8 cellular contexts compared by ENCODE assay signal in the genomic region with DNA sequence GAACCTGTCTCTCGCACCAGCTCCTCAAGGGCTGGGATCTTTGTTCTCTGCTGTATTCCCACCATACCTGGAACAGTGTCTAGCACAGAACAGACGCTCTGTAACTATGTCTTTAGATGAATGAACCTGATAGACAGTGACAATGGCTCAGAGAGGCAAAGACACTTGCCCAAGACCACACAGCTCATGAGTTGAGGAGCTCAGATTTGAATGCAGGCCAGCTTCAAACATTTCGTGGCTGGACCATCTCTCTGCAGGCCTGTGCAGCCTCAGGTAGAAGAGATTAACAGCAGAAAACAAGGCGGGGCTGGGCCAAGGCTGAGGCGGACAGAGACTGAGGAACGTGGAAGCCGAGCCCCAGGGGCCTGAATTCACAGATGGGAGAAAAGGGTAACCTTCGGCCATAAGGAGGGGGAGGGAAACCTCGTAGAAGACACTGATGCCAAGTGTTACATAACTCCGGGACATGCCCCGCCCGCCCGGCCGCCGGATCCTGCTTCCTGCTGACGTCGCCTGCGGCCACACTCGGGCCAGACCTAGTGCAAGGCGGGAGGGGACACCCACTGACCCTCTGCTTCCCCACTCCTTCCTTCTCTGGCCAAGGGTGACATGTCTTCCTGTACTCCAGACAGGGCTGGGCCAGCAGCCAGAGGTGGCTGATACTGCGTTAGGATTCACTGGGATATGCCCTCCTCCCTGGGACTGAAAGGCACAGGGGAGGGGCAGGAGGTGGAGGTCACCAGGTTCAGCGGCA.
DNase-seq lines count a peak whose midpoint lies in the region; ATAC-seq, FAIRE-seq and TF ChIP-seq lines count a peak whose summit lies in the region.

No MANE protein-coding gene starts in this region.

- POLR2A ChIA-PET in GM12878 (lab: Charles Lee): no interaction called here

- CTCF ChIA-PET in GM12878 (lab: Yijun Ruan, JAX): no interaction called here

- H3K4me1 ChIP-seq in GM12878 (ENCODE audit: control insufficient read depth, insufficient read depth, low read length) (no peaks in the 10 kb centered on the region), hepatocyte (ENCODE audit: insufficient read depth) (peaks cover 13% of the 10 kb centered on the region), small intestine (ENCODE audit: control insufficient read depth in 2 of 2, insufficient read depth in 1 of 2, low read depth in 1 of 2, low read length in 1 of 2) (peaks cover 0 to 8% of the 10 kb centered on the region in 2 donors)

- no TSS peak for BruUV-seq in GM12878 (replicated peaks; lab: Mats Ljungman, UMichigan)

- H3K27me3 ChIP-seq in GM12878 (replicated peaks in 1 of 2; ENCODE audit: control insufficient read depth in 2 of 2, insufficient read depth in 2 of 2, low read length in 1 of 2): no peaks in the 10 kb centered on the region
- no peaks in the 10 kb centered on the region for H3K27me3 ChIP-seq in hepatocyte
- H3K27me3 ChIP-seq in small intestine (ENCODE audit: control insufficient read depth in 2 of 2, insufficient read depth in 2 of 2, low read length in 2 of 2): no peaks in the 10 kb centered on the region

- in situ Hi-C loops in GM12878 (cut with MboI): no loop called here

- H3K27ac ChIP-seq in GM12878 (ENCODE audit: control insufficient read depth, insufficient read depth) (no peak overlapping the region), hepatocyte (peak overlapping the region; percentile 95), small intestine (ENCODE audit: low read depth in 1 of 2, low read length in 1 of 2) (peak overlapping the region; percentile 78 to 81)

- TF ChIP-seq RAD21 in GM12878 (IDR thresholded peaks at IDR 0.05; ENCODE audit: insufficient read depth, low read depth, low read length): no peak

- no peak for TF ChIP-seq EP300 in GM12878 (IDR thresholded peaks at IDR 0.05; ENCODE audit: borderline replicate concordance in 1 of 2, control insufficient read depth in 1 of 2, low read depth in 2 of 2, low read length in 2 of 2)

- TF ChIP-seq CTCF in GM12878 (IDR thresholded peaks at IDR 0.05 in 2 of 3, conservative IDR thresholded peaks at IDR 0.05 in 1 of 3; ENCODE audit: control insufficient read depth in 2 of 3, extremely low read depth in 1 of 3, insufficient read depth in 1 of 3, low read depth in 3 of 3, low read length in 3 of 3): no peak
- no peak for TF ChIP-seq CTCF in hepatocyte (IDR thresholded peaks at IDR 0.05; ENCODE audit: poor library complexity)

- 94% methylated on average over 22 of the region's 22 CpGs for WGBS in GM12878 (ENCODE audit: insufficient coverage, insufficient replicate concordance, low lambda C conversion rate, missing lambda C conversion rate)
- WGBS in hepatocyte (ENCODE audit: low lambda C conversion rate, missing lambda C conversion rate): 78% methylated on average over 22 of the region's 22 CpGs
- 19 to 39% (median 33%) methylated on average over 22 of the region's 22 CpGs for WGBS in small intestine, 3 donors

- H3K79me2 ChIP-seq in GM12878 (ENCODE audit: control insufficient read depth, insufficient read depth, low read length) (no peaks in the 10 kb centered on the region), hepatocyte (peaks cover 14% of the 10 kb centered on the region)

- intact Hi-C loops in GM12878 (cut with micrococcal nuclease; ENCODE audit: unreplicated experiment): no loop called here

- peaks cover 14 to 27% of the 10 kb centered on the region in 2 experiments; a peak in 3 of 4 replicates for H3K36me3 ChIP-seq in GM12878 (ENCODE audit: control insufficient read depth in 2 of 2, insufficient read depth in 2 of 2, low read length in 1 of 2)
- H3K36me3 ChIP-seq in hepatocyte (replicated peaks; ENCODE audit: insufficient read depth, low read depth): no peaks in the 10 kb centered on the region
- peaks cover 3 to 7% of the 10 kb centered on the region in 2 donors for H3K36me3 ChIP-seq in small intestine (ENCODE audit: control insufficient read depth in 2 of 2, insufficient read depth in 2 of 2, low read length in 2 of 2)

- H3K9ac ChIP-seq in GM12878 (ENCODE audit: control insufficient read depth, insufficient read depth, low read length): no peak overlapping the region

- FAIRE-seq in GM12878 (lab: Jason Lieb, UNC): no peak
- FAIRE-seq in small intestine (lab: Jason Lieb, UNC): no peak

- peaks cover 4% of the 10 kb centered on the region; the same call in 1 of the 2 replicates for H4K20me1 ChIP-seq in GM12878 (ENCODE audit: control insufficient read depth, insufficient read depth)
- H4K20me1 ChIP-seq in hepatocyte (ENCODE audit: insufficient read depth, poor library complexity, severe bottlenecking): peaks cover 10% of the 10 kb centered on the region

- no peaks in the 10 kb centered on the region for H3K9me3 ChIP-seq in GM12878 (replicated peaks; ENCODE audit: control insufficient read depth, insufficient read depth, low read length)
- H3K9me3 ChIP-seq in hepatocyte (ENCODE audit: low read depth): no peaks in the 10 kb centered on the region
- no peaks in the 10 kb centered on the region for H3K9me3 ChIP-seq in small intestine (ENCODE audit: control insufficient read depth, low read depth)

- ATAC-seq in GM12878 (no peak), HG02884 (IDR thresholded peaks at IDR 0.05; ENCODE audit: unreplicated experiment) (no peak), HG02588 (IDR thresholded peaks at IDR 0.05; ENCODE audit: unreplicated experiment) (no peak)

- peak; percentile 31; the same call in 1 of the 2 replicates for TF ChIP-seq POLR2A in GM12878 (IDR thresholded peaks at IDR 0.05; ENCODE audit: low read depth, low read length)

- peak; percentile 81 for DNase-seq in H4 (ENCODE audit: low spot score)
- no peak for DNase-seq in GM12878 (ENCODE audit: low read depth, low spot score)
- peak; percentile 47 for DNase-seq in hepatocyte (ENCODE audit: low spot score)
- DNase-seq in small intestine: peak; percentile 89
- DNase-seq in NCI-H2107 treated with DMSO at 0.1 percent for 48 hours (lab: John Stamatoyannopoulos, UW; ENCODE audit: unreplicated experiment): no peak
- no peak for DNase-seq in D341Med (ENCODE audit: low spot score)

- RAD21 ChIA-PET in GM12878 (lab: Charles Lee; ENCODE audit: unreplicated experiment): interaction anchor here (1.0 kb wide), 1 partner anchor 72 kb away, joined by 3 read pairs; no protein-coding TSS in a partner anchor

- H3K4me2 ChIP-seq in GM12878 (ENCODE audit: control insufficient read depth, insufficient read depth): no peak overlapping the region
- H3K4me2 ChIP-seq in hepatocyte: no peak overlapping the region

- H3K4me3 ChIP-seq in GM12878 (no peak overlapping the region), hepatocyte (no peak overlapping the region), small intestine (ENCODE audit: low read depth in 1 of 2, low read length in 2 of 2) (no peak overlapping the region)

- H2AFZ ChIP-seq in GM12878 (ENCODE audit: control insufficient read depth, low read depth, low read length) (no peak overlapping the region), hepatocyte (no peak overlapping the region)

- H3K9me2 ChIP-seq in hepatocyte (replicated peaks; ENCODE audit: insufficient read depth): no peaks in the 10 kb centered on the region

- SMC1A ChIA-PET in GM12878 (lab: Charles Lee; ENCODE audit: uncharacterized antibody, unreplicated experiment): no interaction called here

TF ChIP-seq in GM12878, 131 proteins besides CTCF, POLR2A, EP300 and RAD21 (continues in another document):
- TF ChIP-seq KDM1A (IDR thresholded peaks at IDR 0.05; ENCODE audit: borderline replicate concordance) (no peak), PML (IDR thresholded peaks at IDR 0.05; ENCODE audit: low read length) (no peak), CHD1 (IDR thresholded peaks at IDR 0.05; ENCODE audit: low read depth, low read length) (no peak), TCF3 (IDR thresholded peaks at IDR 0.05; ENCODE audit: borderline replicate concordance, insufficient read depth, low read depth, low read length) (no peak), TBL1XR1 (IDR thresholded peaks at IDR 0.05; ENCODE audit: low read depth, low read length) (no peak), ZNF207 (IDR thresholded peaks at IDR 0.05; ENCODE audit: borderline replicate concordance) (no peak), ATF7 (IDR thresholded peaks at IDR 0.05; ENCODE audit: low read depth) (no peak), ZNF24 (IDR thresholded peaks at IDR 0.05) (no peak), SREBF2 (IDR thresholded peaks at IDR 0.05; ENCODE audit: low read length) (no peak), NFIC (IDR thresholded peaks at IDR 0.05; ENCODE audit: low read depth, low read length) (no peak)
- TF ChIP-seq, protein P1, sequence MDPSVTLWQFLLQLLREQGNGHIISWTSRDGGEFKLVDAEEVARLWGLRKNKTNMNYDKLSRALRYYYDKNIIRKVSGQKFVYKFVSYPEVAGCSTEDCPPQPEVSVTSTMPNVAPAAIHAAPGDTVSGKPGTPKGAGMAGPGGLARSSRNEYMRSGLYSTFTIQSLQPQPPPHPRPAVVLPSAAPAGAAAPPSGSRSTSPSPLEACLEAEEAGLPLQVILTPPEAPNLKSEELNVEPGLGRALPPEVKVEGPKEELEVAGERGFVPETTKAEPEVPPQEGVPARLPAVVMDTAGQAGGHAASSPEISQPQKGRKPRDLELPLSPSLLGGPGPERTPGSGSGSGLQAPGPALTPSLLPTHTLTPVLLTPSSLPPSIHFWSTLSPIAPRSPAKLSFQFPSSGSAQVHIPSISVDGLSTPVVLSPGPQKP (IDR thresholded peaks at IDR 0.05; ENCODE audit: low read depth, low read length): no peak
- TF ChIP-seq, protein P2, sequence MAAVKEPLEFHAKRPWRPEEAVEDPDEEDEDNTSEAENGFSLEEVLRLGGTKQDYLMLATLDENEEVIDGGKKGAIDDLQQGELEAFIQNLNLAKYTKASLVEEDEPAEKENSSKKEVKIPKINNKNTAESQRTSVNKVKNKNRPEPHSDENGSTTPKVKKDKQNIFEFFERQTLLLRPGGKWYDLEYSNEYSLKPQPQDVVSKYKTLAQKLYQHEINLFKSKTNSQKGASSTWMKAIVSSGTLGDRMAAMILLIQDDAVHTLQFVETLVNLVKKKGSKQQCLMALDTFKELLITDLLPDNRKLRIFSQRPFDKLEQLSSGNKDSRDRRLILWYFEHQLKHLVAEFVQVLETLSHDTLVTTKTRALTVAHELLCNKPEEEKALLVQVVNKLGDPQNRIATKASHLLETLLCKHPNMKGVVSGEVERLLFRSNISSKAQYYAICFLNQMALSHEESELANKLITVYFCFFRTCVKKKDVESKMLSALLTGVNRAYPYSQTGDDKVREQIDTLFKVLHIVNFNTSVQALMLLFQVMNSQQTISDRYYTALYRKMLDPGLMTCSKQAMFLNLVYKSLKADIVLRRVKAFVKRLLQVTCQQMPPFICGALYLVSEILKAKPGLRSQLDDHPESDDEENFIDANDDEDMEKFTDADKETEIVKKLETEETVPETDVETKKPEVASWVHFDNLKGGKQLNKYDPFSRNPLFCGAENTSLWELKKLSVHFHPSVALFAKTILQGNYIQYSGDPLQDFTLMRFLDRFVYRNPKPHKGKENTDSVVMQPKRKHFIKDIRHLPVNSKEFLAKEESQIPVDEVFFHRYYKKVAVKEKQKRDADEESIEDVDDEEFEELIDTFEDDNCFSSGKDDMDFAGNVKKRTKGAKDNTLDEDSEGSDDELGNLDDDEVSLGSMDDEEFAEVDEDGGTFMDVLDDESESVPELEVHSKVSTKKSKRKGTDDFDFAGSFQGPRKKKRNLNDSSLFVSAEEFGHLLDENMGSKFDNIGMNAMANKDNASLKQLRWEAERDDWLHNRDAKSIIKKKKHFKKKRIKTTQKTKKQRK (IDR thresholded peaks at IDR 0.05; ENCODE audit: low read depth, low read length): no peak

Comparison
In these comparisons a context has a peak if more than half of its experiments do, and no peak if none do; other contexts are left out.
1. DNase-seq: peak in H4 (single experiment), hepatocyte (single experiment) and small intestine (single experiment); none in GM12878 (single experiment), NCI-H2107 treated with DMSO at 0.1 percent for 48 hours (single experiment) and D341Med (single experiment).